In genomic region chr6:30101423-30101938, GRCh38 we compare ENCODE assay signal across 2 cellular contexts.
TF ChIP-seq lines count a peak whose summit lies in the region.

No MANE protein-coding gene starts in this region.

TF ChIP-seq in IMR-90, 13 proteins besides CTCF, POLR2A, EP300 and RAD21:
- TF ChIP-seq CEBPB (IDR thresholded peaks at IDR 0.05; ENCODE audit: low read depth, low read length) (no peak), BHLHE40 (IDR thresholded peaks at IDR 0.05; ENCODE audit: low read depth, low read length) (no peak), FOS (IDR thresholded peaks at IDR 0.05; ENCODE audit: low read depth, low read length) (no peak), MAZ (IDR thresholded peaks at IDR 0.05; ENCODE audit: borderline replicate concordance, low read depth, low read length) (no peak), NFE2L2 (IDR thresholded peaks at IDR 0.05; ENCODE audit: low read depth, low read length) (no peak), MXI1 (IDR thresholded peaks at IDR 0.05; ENCODE audit: borderline replicate concordance, low read depth, low read length) (no peak), USF2 (IDR thresholded peaks at IDR 0.05; ENCODE audit: low read depth, low read length) (no peak), RCOR1 (IDR thresholded peaks at IDR 0.05; ENCODE audit: insufficient replicate concordance, low read length) (no peak), CHD1 (IDR thresholded peaks at IDR 0.05; ENCODE audit: low read depth, low read length) (no peak), RFX5 (IDR thresholded peaks at IDR 0.05; ENCODE audit: low read depth, low read length) (no peak), ELK1 (IDR thresholded peaks at IDR 0.05; ENCODE audit: borderline replicate concordance, low read depth, low read length) (no peak), MAFK (IDR thresholded peaks at IDR 0.05; ENCODE audit: low read depth, low read length) (no peak), SMC3 (IDR thresholded peaks at IDR 0.05; ENCODE audit: low read depth, low read length) (no peak)

TF ChIP-seq in K562, 482 proteins besides CTCF, POLR2A, EP300 and RAD21:
- TF ChIP-seq ESRRB (CRISPR knock-in tag; IDR thresholded peaks at IDR 0.05; ENCODE audit: borderline replicate concordance) (no peak), MAX (CRISPR knock-in tag; IDR thresholded peaks at IDR 0.05) (0 out of 2 replicates have a peak, but pooled peaks have one; percentile 2), ETV5 (CRISPR knock-in tag; IDR thresholded peaks at IDR 0.05; ENCODE audit: low read depth) (0 out of 2 replicates have a peak, but pooled peaks have one; percentile 40)
